Comparison of ENCODE assay signal across 1 cellular context in genomic region chr11:31809857-31810778, GRCh38.
TF ChIP-seq lines count a peak whose summit lies in the region.

No MANE protein-coding gene starts in this region.

TF ChIP-seq in K562, 482 proteins besides CTCF, POLR2A, EP300 and RAD21 (continued from another document):
- TF ChIP-seq, protein P1, sequence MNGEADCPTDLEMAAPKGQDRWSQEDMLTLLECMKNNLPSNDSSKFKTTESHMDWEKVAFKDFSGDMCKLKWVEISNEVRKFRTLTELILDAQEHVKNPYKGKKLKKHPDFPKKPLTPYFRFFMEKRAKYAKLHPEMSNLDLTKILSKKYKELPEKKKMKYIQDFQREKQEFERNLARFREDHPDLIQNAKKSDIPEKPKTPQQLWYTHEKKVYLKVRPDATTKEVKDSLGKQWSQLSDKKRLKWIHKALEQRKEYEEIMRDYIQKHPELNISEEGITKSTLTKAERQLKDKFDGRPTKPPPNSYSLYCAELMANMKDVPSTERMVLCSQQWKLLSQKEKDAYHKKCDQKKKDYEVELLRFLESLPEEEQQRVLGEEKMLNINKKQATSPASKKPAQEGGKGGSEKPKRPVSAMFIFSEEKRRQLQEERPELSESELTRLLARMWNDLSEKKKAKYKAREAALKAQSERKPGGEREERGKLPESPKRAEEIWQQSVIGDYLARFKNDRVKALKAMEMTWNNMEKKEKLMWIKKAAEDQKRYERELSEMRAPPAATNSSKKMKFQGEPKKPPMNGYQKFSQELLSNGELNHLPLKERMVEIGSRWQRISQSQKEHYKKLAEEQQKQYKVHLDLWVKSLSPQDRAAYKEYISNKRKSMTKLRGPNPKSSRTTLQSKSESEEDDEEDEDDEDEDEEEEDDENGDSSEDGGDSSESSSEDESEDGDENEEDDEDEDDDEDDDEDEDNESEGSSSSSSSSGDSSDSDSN (IDR thresholded peaks at IDR 0.05; ENCODE audit: borderline replicate concordance in 1 of 2, low read depth in 2 of 2, low read length in 2 of 2): peak; percentile 77 to 93; a peak in 3 of 4 replicates
- TF ChIP-seq RB1 (IDR thresholded peaks at IDR 0.05; ENCODE audit: low read depth): peak; percentile 45; the same call in 1 of the 2 replicates
- no peak for TF ChIP-seq GTF2F1 (IDR thresholded peaks at IDR 0.05; ENCODE audit: low read depth, low read length)
- TF ChIP-seq ZNF512 (tag; IDR thresholded peaks at IDR 0.05): peak; percentile 59
- 0 out of 4 replicates have a peak, but pooled peaks of 1 of the 2 experiments have one; percentile 46 for TF ChIP-seq FOXA3 (CRISPR knock-in tag; conservative IDR thresholded peaks at IDR 0.05 in 1 of 2, IDR thresholded peaks at IDR 0.05 in 1 of 2)
- TF ChIP-seq ZNF174 (CRISPR knock-in tag; IDR thresholded peaks at IDR 0.05): no peak
- 0 out of 2 replicates have a peak, but pooled peaks have one; percentile 13 for TF ChIP-seq SAFB (IDR thresholded peaks at IDR 0.05; ENCODE audit: borderline replicate concordance, low read depth, low read length)
- 0 out of 2 replicates have a peak, but pooled peaks have one; percentile 24 for TF ChIP-seq CEBPG (CRISPR knock-in tag; IDR thresholded peaks at IDR 0.05)
- no peak for TF ChIP-seq CEBPG (tag; conservative IDR thresholded peaks at IDR 0.05 in 1 of 2, IDR thresholded peaks at IDR 0.05 in 1 of 2)
- no peak for TF ChIP-seq SMARCB1 (IDR thresholded peaks at IDR 0.05; ENCODE audit: insufficient read length, low read depth)
- 0 out of 2 replicates have a peak, but pooled peaks have one; percentile 21 for TF ChIP-seq KAT7 (CRISPR knock-in tag; IDR thresholded peaks at IDR 0.05; ENCODE audit: borderline replicate concordance)
- TF ChIP-seq TGIF2 (CRISPR knock-in tag; IDR thresholded peaks at IDR 0.05): 0 out of 2 replicates have a peak, but pooled peaks have one; percentile 23
- no peak for TF ChIP-seq ZNF384 (IDR thresholded peaks at IDR 0.05; ENCODE audit: low read depth, low read length)
- TF ChIP-seq CHD1 (IDR thresholded peaks at IDR 0.05; ENCODE audit: low read length): peak; percentile 12
- no peak for TF ChIP-seq KDM1A (IDR thresholded peaks at IDR 0.05)
- peak; percentile 60 for TF ChIP-seq RBBP5 (IDR thresholded peaks at IDR 0.05; ENCODE audit: borderline replicate concordance, insufficient read depth, low read length, poor library complexity, severe bottlenecking)
- peak in 1 of 2 experiments; percentile 10; a peak in 2 of 4 replicates for TF ChIP-seq NRF1 (conservative IDR thresholded peaks at IDR 0.05 in 1 of 2, IDR thresholded peaks at IDR 0.05 in 1 of 2)
- peak; percentile 37 for TF ChIP-seq HMGN3 (IDR thresholded peaks at IDR 0.05; ENCODE audit: borderline replicate concordance, extremely low read depth, insufficient read length, low read depth, low read length)
- TF ChIP-seq PCBP1 (IDR thresholded peaks at IDR 0.05; ENCODE audit: low read depth, low read length, poor library complexity, severe bottlenecking): peak; percentile 46
- no peak for TF ChIP-seq XRCC4 (IDR thresholded peaks at IDR 0.05; ENCODE audit: extremely low read depth, insufficient read depth, insufficient read length)
- TF ChIP-seq KLF10 (CRISPR knock-in tag; IDR thresholded peaks at IDR 0.05): no peak
- peak; percentile 61; the same call in 1 of the 2 replicates for TF ChIP-seq FOXP1 (CRISPR knock-in tag; IDR thresholded peaks at IDR 0.05)
TF ChIP-seq in K562: peak in this region for 27.
